14 cellular contexts compared by ENCODE assay signal in the genomic region with DNA sequence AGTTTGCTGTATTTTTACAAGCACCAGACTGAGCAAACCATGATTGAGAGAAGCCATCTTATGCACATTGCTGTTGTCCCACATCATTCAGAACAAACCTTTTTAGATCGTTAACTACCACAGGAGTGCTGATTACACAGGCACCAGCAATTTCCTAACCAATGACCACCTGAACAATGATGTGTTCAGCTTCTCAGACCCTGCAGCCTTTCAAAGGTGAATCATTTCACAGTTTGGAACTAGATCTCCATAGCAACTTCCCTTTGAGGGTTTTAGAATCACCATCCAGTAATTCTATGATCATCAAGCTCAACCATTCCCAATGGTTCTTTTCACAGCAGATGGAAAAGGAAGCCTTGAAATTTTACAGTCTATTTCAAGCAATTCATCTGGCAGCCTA.
A peak's percentile ranks its signal among the peaks of the same experiment; 100 is the strongest.
DNase-seq lines count a peak whose midpoint lies in the region; ATAC-seq, FAIRE-seq and TF ChIP-seq lines count a peak whose summit lies in the region.
"Had no signal": no experiment of that assay in that cellular context is flagged by ENCODE, and none has a peak within 500 bp of the region (broad histone marks: within the 10 kb centered on the region; RNA-seq: fewer than 3 reads in every experiment).

No MANE protein-coding gene starts in this region.

- H3K4me3 ChIP-seq in H1 (ENCODE audit: extremely low read depth in 1 of 4, insufficient read depth in 2 of 4, low read depth in 3 of 4, low read length in 4 of 4): no peak overlapping the region
- H3K4me3 ChIP-seq: hepatocyte, mucosa of descending colon, uterus had no signal

- H3K27ac Mint-ChIP-seq in activated naive CD4-positive, alpha-beta T cell treated with anti-CD3 and anti-CD28 coated beads, Interleukin-2, amount 50 U/mL, for 72 hours: no peak overlapping the region
- H3K27ac Mint-ChIP-seq: activated naive CD4-positive, alpha-beta T cell treated with anti-CD3 and anti-CD28 coated beads, Interleukin-2, amount 50 U/mL, for 24 hours had no signal

- no peak for TF ChIP-seq EP300 in H1 (IDR thresholded peaks at IDR 0.05; ENCODE audit: borderline replicate concordance in 1 of 2, low read depth in 2 of 2, low read length in 2 of 2)

- no peak overlapping the region for H2BK20ac ChIP-seq in H1 (ENCODE audit: low read length)

- H4K20me1 ChIP-seq in H1 (replicated peaks in 1 of 2; ENCODE audit: control insufficient read depth in 1 of 2, insufficient read depth in 2 of 2, low read length in 2 of 2): peaks cover 0 to 2% of the 10 kb centered on the region in 2 experiments

- no peaks in the 10 kb centered on the region for H3K23me2 ChIP-seq in H1 (ENCODE audit: low read depth, low read length)

- H3K4me1 ChIP-seq in H1 (replicated peaks in 1 of 4; ENCODE audit: control insufficient read depth in 3 of 4, insufficient read depth in 4 of 4, low read length in 3 of 4): peaks cover 0 to 3% (median 3%) of the 10 kb centered on the region in 4 experiments; a peak in 4 of 7 replicates
- H3K4me1 ChIP-seq: uterus had no signal

- no peak for TF ChIP-seq CTCF in H1 (IDR thresholded peaks at IDR 0.05; ENCODE audit: control extremely low read depth in 1 of 3, insufficient read depth in 1 of 3, low read depth in 1 of 3, low read length in 3 of 3)

- H3K79me2 ChIP-seq in H1 (ENCODE audit: control insufficient read depth in 1 of 2, insufficient read depth in 2 of 2, low read length in 2 of 2): peaks cover 0 to 30% of the 10 kb centered on the region in 2 experiments; a peak in 2 of 4 replicates

- H2BK12ac ChIP-seq in H1 (ENCODE audit: low read depth, low read length): no peak overlapping the region

- no peak for DNase-seq in activated naive CD4-positive, alpha-beta T cell treated with anti-CD3 and anti-CD28 coated beads, Interleukin-2, amount 50 U/mL, for 72 hours (ENCODE audit: low spot score in 2 of 2)
- DNase-seq in activated naive CD4-positive, alpha-beta T cell treated with Interleukin-2 at 50 U/mL for 16 hours: no peak
- peak; percentile 78 for DNase-seq in NCI-H226
- DNase-seq in H1 (ENCODE audit: low read depth in 1 of 2, low spot score in 2 of 2): no peak
- DNase-seq in G401 (ENCODE audit: low spot score): no peak
- no peak for DNase-seq in DMS114 treated with DMSO at 0.1 percent for 48 hours (lab: John Stamatoyannopoulos, UW; ENCODE audit: unreplicated experiment)
- DNase-seq: activated CD4-positive, alpha-beta T cell treated with anti-CD3 and anti-CD28 coated beads for 4 hours; effector CD4-positive, alpha-beta T cell; mucosa of descending colon; uterus had no signal

- H3K9me3 Mint-ChIP-seq in activated naive CD4-positive, alpha-beta T cell treated with anti-CD3 and anti-CD28 coated beads, Interleukin-2, amount 50 U/mL, for 72 hours: peaks cover 24 to 30% of the 10 kb centered on the region in 2 donors

- no peaks in the 10 kb centered on the region for H3K27me3 ChIP-seq in H1 (replicated peaks in 1 of 4; ENCODE audit: control insufficient read depth in 3 of 4, extremely low read depth in 1 of 4, insufficient read depth in 3 of 4, low read length in 3 of 4)
- H3K27me3 ChIP-seq: hepatocyte, uterus had no signal

- H4K5ac ChIP-seq in H1 (ENCODE audit: insufficient read length, low read depth, low read length): no peak overlapping the region

- H2BK5ac ChIP-seq in H1 (ENCODE audit: low read depth, low read length): no peak overlapping the region

- no peak for TF ChIP-seq POLR2A in H1 (IDR thresholded peaks at IDR 0.05; ENCODE audit: control extremely low read depth in 1 of 2, low read depth in 2 of 2, low read length in 2 of 2)

- H2BK120ac ChIP-seq in H1 (replicated peaks; ENCODE audit: low read depth, low read length): no peak overlapping the region

- CTCF ChIA-PET in H1 (lab: Charles Lee; ENCODE audit: partially characterized antibody): interaction anchor here (1.0 to 1.8 kb wide), 2 partner anchors 39 to 164 kb away, joined by 3 to 5 read pairs; no protein-coding TSS in a partner anchor

- no peak overlapping the region; the same call in 1 of the 2 replicates for H4K8ac ChIP-seq in H1 (ENCODE audit: extremely low read depth, insufficient read depth, low read length)

- peak; percentile 76 for FAIRE-seq in H1 (lab: Jason Lieb, UNC)

- no peak overlapping the region for H2BK15ac ChIP-seq in H1 (ENCODE audit: low read length)

- no peak overlapping the region for H3K18ac ChIP-seq in H1 (ENCODE audit: extremely low read depth, low read length)

- peaks cover 0 to 6% (median 1%) of the 10 kb centered on the region in 4 experiments; a peak in 3 of 8 replicates for H3K36me3 ChIP-seq in H1 (ENCODE audit: control insufficient read depth in 2 of 4, insufficient read depth in 4 of 4, low read length in 3 of 4)

- H3K4me2 ChIP-seq in H1 (ENCODE audit: insufficient read depth in 1 of 2, low read depth in 2 of 2, low read length in 2 of 2): no peak overlapping the region
- H3K4me2 ChIP-seq: hepatocyte had no signal

- no peak overlapping the region for H3K27ac ChIP-seq in H1 (ENCODE audit: low read depth, low read length)
- H3K27ac ChIP-seq: hepatocyte, uterus had no signal

- no peaks in the 10 kb centered on the region; the same call in 1 of the 2 replicates for H3K79me1 ChIP-seq in H1 (ENCODE audit: low read depth, low read length)

- in situ Hi-C loops in G401 (cut with HindIII; ENCODE audit: low sequenced_read_pairs): no loop called here

- TF ChIP-seq RAD21 in H1 (IDR thresholded peaks at IDR 0.05 in 1 of 2, conservative IDR thresholded peaks at IDR 0.05 in 1 of 2; ENCODE audit: low read depth in 2 of 2, low read length in 2 of 2): no peak

- no peak overlapping the region for H3K23ac ChIP-seq in H1 (ENCODE audit: insufficient read length)

- H2AK5ac ChIP-seq in H1 (ENCODE audit: low read depth, low read length): no peak overlapping the region

- no peak overlapping the region for H4K91ac ChIP-seq in H1 (replicated peaks; ENCODE audit: insufficient read length, low read length)

- H2AFZ ChIP-seq in H1 (ENCODE audit: low read length): no peak overlapping the region
- H2AFZ ChIP-seq: hepatocyte had no signal

- H3K9ac ChIP-seq in H1 (replicated peaks in 1 of 4; ENCODE audit: extremely low read depth in 1 of 4, low read depth in 3 of 4, low read length in 3 of 4): no peak overlapping the region

- H3K4ac ChIP-seq in H1 (replicated peaks; ENCODE audit: insufficient read length, low read depth, low read length): no peak overlapping the region

- POLR2A ChIA-PET in H1 (lab: Charles Lee; ENCODE audit: partially characterized antibody): interaction anchor here (0.5 to 1.5 kb wide), 4 partner anchors 15 to 631 kb away, joined by 3 read pairs; no protein-coding TSS in a partner anchor

- 89% methylated on average over 1 of the region's 1 CpG; no CpG with 5 or more reads in 1 of the 2 experiments for WGBS in H1 (ENCODE audit: extremely low coverage in 1 of 2, insufficient coverage in 1 of 2, insufficient read length in 1 of 2, insufficient replicate concordance in 2 of 2, low coverage in 1 of 2, low lambda C conversion rate in 2 of 2, missing lambda C conversion rate in 1 of 2), 2 experiments

- no peak overlapping the region for H3K56ac ChIP-seq in H1 (replicated peaks; ENCODE audit: insufficient read length, low read depth, low read length)

- H3K36me3 Mint-ChIP-seq in activated naive CD4-positive, alpha-beta T cell treated with anti-CD3 and anti-CD28 coated beads, Interleukin-2, amount 50 U/mL, for 72 hours: peaks cover 33 to 49% of the 10 kb centered on the region in 2 donors

- H3K9me3 ChIP-seq in H1 (ENCODE audit: insufficient read depth in 2 of 2, low read depth in 1 of 2, low read length in 1 of 2): peaks cover 0 to 9% of the 10 kb centered on the region in 2 experiments; a peak in 2 of 4 replicates

- H3K14ac ChIP-seq in H1 (ENCODE audit: insufficient read length): no peak overlapping the region

- ATAC-seq in activated naive CD4-positive, alpha-beta T cell treated with anti-CD3 and anti-CD28 coated beads, Interleukin-2, amount 50 U/mL, for 72 hours: peak; percentile 29 to 46
- ATAC-seq in GM19023 (IDR thresholded peaks at IDR 0.05; ENCODE audit: unreplicated experiment): no peak
- ATAC-seq in GM18870 (IDR thresholded peaks at IDR 0.05; ENCODE audit: unreplicated experiment): no peak
- ATAC-seq: mucosa of descending colon had no signal

TF ChIP-seq in H1, 55 proteins besides CTCF, POLR2A, EP300 and RAD21:
- TF ChIP-seq EZH2 (IDR thresholded peaks at IDR 0.05; ENCODE audit: low read depth, low read length, severe bottlenecking) (no peak), CTBP2 (IDR thresholded peaks at IDR 0.05; ENCODE audit: borderline replicate concordance, insufficient read depth, insufficient read length, low read length) (no peak), POLR2AphosphoS5 (IDR thresholded peaks at IDR 0.05; ENCODE audit: low read depth, low read length) (no peak), SP4 (IDR thresholded peaks at IDR 0.05; ENCODE audit: low read length) (no peak), EGR1 (IDR thresholded peaks at IDR 0.05; ENCODE audit: borderline replicate concordance, low read depth, low read length) (no peak), CBX8 (IDR thresholded peaks at IDR 0.05; ENCODE audit: borderline replicate concordance, low read depth, low read length) (no peak), CHD1 (IDR thresholded peaks at IDR 0.05; ENCODE audit: low read depth, low read length) (no peak), BACH1 (IDR thresholded peaks at IDR 0.05; ENCODE audit: low read length) (no peak), NANOG (IDR thresholded peaks at IDR 0.05; ENCODE audit: insufficient read depth, low read depth, low read length, poor library complexity, severe bottlenecking) (no peak), SRF (IDR thresholded peaks at IDR 0.05; ENCODE audit: low read depth, low read length) (no peak), RNF2 (IDR thresholded peaks at IDR 0.05; ENCODE audit: borderline replicate concordance, low read depth, low read length, missing control alignments, poor library complexity, severe bottlenecking) (no peak)
- TF ChIP-seq, protein P1, sequence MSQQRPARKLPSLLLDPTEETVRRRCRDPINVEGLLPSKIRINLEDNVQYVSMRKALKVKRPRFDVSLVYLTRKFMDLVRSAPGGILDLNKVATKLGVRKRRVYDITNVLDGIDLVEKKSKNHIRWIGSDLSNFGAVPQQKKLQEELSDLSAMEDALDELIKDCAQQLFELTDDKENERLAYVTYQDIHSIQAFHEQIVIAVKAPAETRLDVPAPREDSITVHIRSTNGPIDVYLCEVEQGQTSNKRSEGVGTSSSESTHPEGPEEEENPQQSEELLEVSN (IDR thresholded peaks at IDR 0.05): no peak

Comparison
In these comparisons a context has a peak if more than half of its experiments do, and no peak if none do; other contexts are left out.
1. ATAC-seq: peak in activated naive CD4-positive, alpha-beta T cell treated with anti-CD3 and anti-CD28 coated beads, Interleukin-2, amount 50 U/mL, for 72 hours (2 of 2); none in GM19023 (single experiment) and GM18870 (single experiment).